In the genomic region with DNA sequence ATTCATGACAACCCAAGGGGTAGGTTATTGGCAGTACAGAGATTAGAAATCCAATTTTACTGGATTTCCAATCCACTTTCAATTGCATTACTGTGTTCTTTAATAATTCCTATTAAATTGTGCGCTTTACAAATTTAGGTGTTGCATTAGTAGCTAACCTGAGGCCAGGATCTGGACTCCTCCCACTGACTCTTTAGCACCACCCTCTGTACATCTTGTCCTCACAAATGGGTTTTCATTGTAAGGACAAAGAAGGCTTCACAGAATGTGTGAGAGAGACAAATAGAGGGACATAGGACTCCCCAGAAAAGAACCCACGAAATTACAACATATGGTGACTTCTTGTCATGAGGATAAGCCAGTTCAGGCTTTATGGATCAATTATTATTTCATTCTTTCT, we compare ENCODE assay signal across 1 cellular context.
TF ChIP-seq lines count a peak whose summit lies in the region.

No MANE protein-coding gene starts in this region.

TF ChIP-seq in HCT116, 20 proteins besides CTCF, POLR2A, EP300 and RAD21 (continued from another document):
- TF ChIP-seq SIN3A (IDR thresholded peaks at IDR 0.05; ENCODE audit: low read depth): no peak
- TF ChIP-seq CEBPB (IDR thresholded peaks at IDR 0.05; ENCODE audit: low read depth): no peak
